Comparison of ENCODE assay signal across 11 cellular contexts in the genomic region with DNA sequence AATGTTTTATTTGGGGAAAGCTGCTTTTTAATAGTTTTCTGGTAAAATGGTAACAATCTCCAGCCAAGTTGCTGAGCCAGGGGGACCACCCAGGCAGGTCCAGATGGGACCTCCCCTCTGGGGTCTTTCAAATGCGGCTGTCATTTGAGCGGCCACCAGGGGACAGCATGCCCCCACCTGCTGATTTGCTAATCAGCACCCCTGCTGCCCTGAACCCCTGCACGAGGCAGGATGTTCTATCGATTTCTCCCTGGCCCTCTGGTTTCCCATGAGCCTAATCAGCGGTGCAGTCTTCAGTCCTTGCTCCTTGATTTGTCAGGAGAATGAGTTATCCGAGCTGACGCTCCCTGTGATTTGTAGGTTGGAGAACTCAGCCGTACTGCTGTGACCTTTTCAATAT.
DNase-seq lines count a peak whose midpoint lies in the region; ATAC-seq, FAIRE-seq and TF ChIP-seq lines count a peak whose summit lies in the region.
"Had no signal": no experiment of that assay in that cellular context is flagged by ENCODE, and none has a peak within 500 bp of the region (broad histone marks: within the 10 kb centered on the region; RNA-seq: fewer than 3 reads in every experiment).

No MANE protein-coding gene starts in this region.

- peaks cover 12% of the 10 kb centered on the region for H3K27me3 Mint-ChIP-seq in GM23338 (ENCODE audit: insufficient read depth, low read depth, poor library complexity)
- H3K27me3 Mint-ChIP-seq in activated naive CD8-positive, alpha-beta T cell treated with anti-CD3 and anti-CD28 coated beads, Interleukin-2, amount 50 U/mL, for 24 hours: peaks cover 10% of the 10 kb centered on the region

- H3K27me3 ChIP-seq in GM23338 (ENCODE audit: insufficient read depth) (no peaks in the 10 kb centered on the region), mesendoderm (ENCODE audit: insufficient read depth, low read length, poor library complexity) (no peaks in the 10 kb centered on the region)

- H4K8ac ChIP-seq in mesendoderm (ENCODE audit: low read depth, low read length): no peak overlapping the region

- H3K4me3 ChIP-seq in GM23338 (no peak overlapping the region), mesendoderm (ENCODE audit: low read length) (no peak overlapping the region)
- H3K4me3 ChIP-seq: coronary artery had no signal

- H3K4me2 ChIP-seq in GM23338: no peak overlapping the region
- no peak overlapping the region for H3K4me2 ChIP-seq in mesendoderm (ENCODE audit: low read length)

- FAIRE-seq in H54 (lab: Jason Lieb, UNC) (no peak), RCC 7860 (lab: Jason Lieb, UNC) (no peak)

- no peaks in the 10 kb centered on the region for H3K9me3 Mint-ChIP-seq in GM23338
- H3K9me3 Mint-ChIP-seq in activated naive CD8-positive, alpha-beta T cell treated with anti-CD3 and anti-CD28 coated beads, Interleukin-2, amount 50 U/mL, for 24 hours: no peaks in the 10 kb centered on the region
- H3K9me3 Mint-ChIP-seq: IgD-negative memory B cell had no signal

- no peak overlapping the region for H2BK5ac ChIP-seq in mesendoderm (ENCODE audit: low read length)

- H2BK15ac ChIP-seq in mesendoderm (replicated peaks; ENCODE audit: low read depth): no peak overlapping the region

- H3K9ac ChIP-seq in mesendoderm (ENCODE audit: low read length): no peak overlapping the region

- peak; percentile 49 for TF ChIP-seq CTCF in C4-2B (conservative IDR thresholded peaks at IDR 0.05)
- peak; percentile 55 to 71 for TF ChIP-seq CTCF in GM23338 (conservative IDR thresholded peaks at IDR 0.05; ENCODE audit: low read depth in 2 of 2)

- no peak overlapping the region for H3K4me3 Mint-ChIP-seq in GM23338
- H3K4me3 Mint-ChIP-seq in activated naive CD8-positive, alpha-beta T cell treated with anti-CD3 and anti-CD28 coated beads, Interleukin-2, amount 50 U/mL, for 24 hours: no peak overlapping the region
- H3K4me3 Mint-ChIP-seq: IgD-negative memory B cell had no signal

- no peaks in the 10 kb centered on the region for H3K79me1 ChIP-seq in mesendoderm (ENCODE audit: low read length)

- WGBS in mesendoderm (ENCODE audit: extremely low coverage, insufficient coverage, low lambda C conversion rate): no CpG with 5 or more reads among the region's 8 CpGs

- H2BK120ac ChIP-seq in mesendoderm (ENCODE audit: low read depth, low read length): no peak overlapping the region

- no peak for TF ChIP-seq POLR2A in H54 (IDR thresholded peaks at IDR 0.05; ENCODE audit: low read depth, low read length)

- H3K36me3 ChIP-seq in GM23338 (ENCODE audit: insufficient read depth) (no peaks in the 10 kb centered on the region), mesendoderm (ENCODE audit: control insufficient read depth, insufficient read depth, low read length) (no peaks in the 10 kb centered on the region)

- H3K79me2 ChIP-seq in GM23338 (replicated peaks; ENCODE audit: insufficient read depth) (no peaks in the 10 kb centered on the region), mesendoderm (ENCODE audit: control insufficient read depth, insufficient read depth, low read length) (no peaks in the 10 kb centered on the region)

- no peak overlapping the region for H3K56ac ChIP-seq in mesendoderm (ENCODE audit: low read length)

- peaks cover 46% of the 10 kb centered on the region for H3K4me1 Mint-ChIP-seq in GM23338
- no peaks in the 10 kb centered on the region for H3K4me1 Mint-ChIP-seq in activated naive CD8-positive, alpha-beta T cell treated with anti-CD3 and anti-CD28 coated beads, Interleukin-2, amount 50 U/mL, for 24 hours
- H3K4me1 Mint-ChIP-seq: IgD-negative memory B cell had no signal

- H3K27ac ChIP-seq in C4-2B: no peak overlapping the region
- H3K27ac ChIP-seq in GM23338 (ENCODE audit: low read depth): no peak overlapping the region
- H3K27ac ChIP-seq in mesendoderm (ENCODE audit: low read depth, low read length): no peak overlapping the region
- H3K27ac ChIP-seq: coronary artery had no signal

- no peak overlapping the region for H3K27ac Mint-ChIP-seq in GM23338
- H3K27ac Mint-ChIP-seq in activated naive CD8-positive, alpha-beta T cell treated with anti-CD3 and anti-CD28 coated beads, Interleukin-2, amount 50 U/mL, for 24 hours: no peak overlapping the region
- H3K27ac Mint-ChIP-seq: IgD-negative memory B cell had no signal

- H3K23ac ChIP-seq in mesendoderm (ENCODE audit: low read length): no peak overlapping the region

- no peaks in the 10 kb centered on the region for H3K36me3 Mint-ChIP-seq in GM23338 (ENCODE audit: low read depth)
- no peaks in the 10 kb centered on the region for H3K36me3 Mint-ChIP-seq in activated naive CD8-positive, alpha-beta T cell treated with anti-CD3 and anti-CD28 coated beads, Interleukin-2, amount 50 U/mL, for 24 hours (ENCODE audit: low read depth)

- H3F3A ChIP-seq in GM23338 (replicated peaks; ENCODE audit: low read depth): no peaks in the 10 kb centered on the region

- H4K20me1 ChIP-seq in GM23338 (replicated peaks; ENCODE audit: insufficient read depth): no peaks in the 10 kb centered on the region

- H4K5ac ChIP-seq in mesendoderm (ENCODE audit: low read length): no peak overlapping the region

- H3K4ac ChIP-seq in mesendoderm (ENCODE audit: low read depth, low read length): no peak overlapping the region

- H2AFZ ChIP-seq in GM23338: no peak overlapping the region

- DNase-seq in GM23338 (ENCODE audit: low spot score) (peak; percentile 67), mesendoderm (peak; percentile 57), H54 (ENCODE audit: insufficient read length, low spot score) (no peak), HuH-7.5 (ENCODE audit: low spot score) (no peak), RCC 7860 (ENCODE audit: low spot score) (no peak)
- peak; percentile 31 for DNase-seq in activated naive CD8-positive, alpha-beta T cell treated with anti-CD3 and anti-CD28 coated beads, Interleukin-2, amount 50 U/mL, for 24 hours
- DNase-seq: DMS53 had no signal

- H3K4me1 ChIP-seq in GM23338 (ENCODE audit: insufficient read depth) (peaks cover 49% of the 10 kb centered on the region), mesendoderm (ENCODE audit: control insufficient read depth, low read depth, low read length) (peaks cover 10% of the 10 kb centered on the region)

- no peak overlapping the region for H3K18ac ChIP-seq in mesendoderm (ENCODE audit: low read length)

- H2AK5ac ChIP-seq in mesendoderm (ENCODE audit: low read length): no peak overlapping the region

- ATAC-seq in GM23338 (peak; percentile 72), HG03565 (IDR thresholded peaks at IDR 0.05; ENCODE audit: unreplicated experiment) (no peak)
- ATAC-seq in activated naive CD8-positive, alpha-beta T cell treated with anti-CD3 and anti-CD28 coated beads, Interleukin-2, amount 50 U/mL, for 24 hours: no peak

- no peaks in the 10 kb centered on the region for H3K9me2 ChIP-seq in GM23338 (ENCODE audit: insufficient read depth)

TF ChIP-seq in GM23338, 12 proteins besides CTCF, POLR2A, EP300 and RAD21:
- TF ChIP-seq, protein P1, sequence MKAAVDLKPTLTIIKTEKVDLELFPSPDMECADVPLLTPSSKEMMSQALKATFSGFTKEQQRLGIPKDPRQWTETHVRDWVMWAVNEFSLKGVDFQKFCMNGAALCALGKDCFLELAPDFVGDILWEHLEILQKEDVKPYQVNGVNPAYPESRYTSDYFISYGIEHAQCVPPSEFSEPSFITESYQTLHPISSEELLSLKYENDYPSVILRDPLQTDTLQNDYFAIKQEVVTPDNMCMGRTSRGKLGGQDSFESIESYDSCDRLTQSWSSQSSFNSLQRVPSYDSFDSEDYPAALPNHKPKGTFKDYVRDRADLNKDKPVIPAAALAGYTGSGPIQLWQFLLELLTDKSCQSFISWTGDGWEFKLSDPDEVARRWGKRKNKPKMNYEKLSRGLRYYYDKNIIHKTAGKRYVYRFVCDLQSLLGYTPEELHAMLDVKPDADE (IDR thresholded peaks at IDR 0.05): no peak
- TF ChIP-seq STAT1 (IDR thresholded peaks at IDR 0.05; ENCODE audit: unreplicated experiment) (no peak), CREB1 (CRISPR knock-in tag; IDR thresholded peaks at IDR 0.05; ENCODE audit: low read depth) (no peak)
TF ChIP-seq in GM23338: peak in this region for 0.

Comparison
In these comparisons a context has a peak if more than half of its experiments do, and no peak if none do; other contexts are left out.
1. DNase-seq: peak in GM23338 (single experiment), activated naive CD8-positive, alpha-beta T cell treated with anti-CD3 and anti-CD28 coated beads, Interleukin-2, amount 50 U/mL, for 24 hours (single experiment) and mesendoderm (single experiment); none in H54 (single experiment), HuH-7.5 (single experiment) and RCC 7860 (single experiment).